ENCODE assay signal across 17 cellular contexts in genomic region chr1:184930232-184930631, GRCh38. TPM values are rescaled to one million over a fixed set of nuclear protein-coding genes. Genes with fewer than 3 reads are reported as not detected.
DNase-seq lines count a peak whose midpoint lies in the region; ATAC-seq, FAIRE-seq and TF ChIP-seq lines count a peak whose summit lies in the region.
"Had no signal": no experiment of that assay in that cellular context is flagged by ENCODE, and none has a peak within 500 bp of the region (broad histone marks: within the 10 kb centered on the region; RNA-seq: fewer than 3 reads in every experiment).

No MANE protein-coding gene starts in this region.

- no peak overlapping the region for H3K9ac ChIP-seq in GM12878 (ENCODE audit: control insufficient read depth, insufficient read depth, low read length)
- H3K9ac ChIP-seq: GM23248 had no signal

- CTCF ChIA-PET in GM12878 (lab: Yijun Ruan, JAX), result no interaction called here

- H3K4me2 ChIP-seq in GM12878 (ENCODE audit: control insufficient read depth, insufficient read depth), result no peak overlapping the region

- H3K4me3 ChIP-seq in heart left ventricle (no peak overlapping the region), GM12878 (no peak overlapping the region)
- H3K4me3 ChIP-seq: GM23248, SJCRH30, vagina had no signal

- peak; percentile 7 for FAIRE-seq in GM12878 (lab: Jason Lieb, UNC)

- peak overlapping the region; percentile 37 for H3K4me3 Mint-ChIP-seq in type B pancreatic cell
- H3K4me3 Mint-ChIP-seq: naive thymus-derived CD8-positive, alpha-beta T cell had no signal

- no TSS peak for BruUV-seq in GM12878 (replicated peaks; lab: Mats Ljungman, UMichigan)

- TF ChIP-seq POLR2A in heart left ventricle (IDR thresholded peaks at IDR 0.05), result no peak
- TF ChIP-seq POLR2A in GM12878 (IDR thresholded peaks at IDR 0.05; ENCODE audit: low read depth, low read length), result no peak

- in situ Hi-C loops in GM12878 (cut with MboI), result no loop called here

- H3K4me1 ChIP-seq in heart left ventricle, result peaks cover 0 to 54% (median 17%) of the 10 kb centered on the region in 12 donors
- no peaks in the 10 kb centered on the region for H3K4me1 ChIP-seq in GM12878 (ENCODE audit: control insufficient read depth, insufficient read depth, low read length)
- H3K4me1 ChIP-seq: SJCRH30 had no signal

- SMC1A ChIA-PET in GM12878 (lab: Charles Lee; ENCODE audit: uncharacterized antibody, unreplicated experiment), result no interaction called here

- intact Hi-C loops in heart left ventricle (cut with DNase I), result loop anchor here in 1 of 10 donors (5.0 kb wide), 1 partner anchor 48 kb away; no protein-coding TSS in a partner anchor
- intact Hi-C loops in cardiac septum (cut with DNase I), result no loop called here
- intact Hi-C loops in GM12878 (cut with micrococcal nuclease; ENCODE audit: unreplicated experiment), result no loop called here

- peaks cover 12% of the 10 kb centered on the region for H3K4me1 Mint-ChIP-seq in type B pancreatic cell (ENCODE audit: unreplicated experiment)

- peak in 3 of 4 donors; percentile 16 to 53 (median 40) for ATAC-seq in heart left ventricle
- ATAC-seq in GM12878, result no peak
- ATAC-seq in HG03571 (IDR thresholded peaks at IDR 0.05; ENCODE audit: unreplicated experiment), result no peak
- no peak for ATAC-seq in HG02885 (IDR thresholded peaks at IDR 0.05; ENCODE audit: poor library complexity, unreplicated experiment)
- ATAC-seq: naive thymus-derived CD8-positive, alpha-beta T cell had no signal

- peak overlapping the region; percentile 65 for H3K27ac Mint-ChIP-seq in type B pancreatic cell
- H3K27ac Mint-ChIP-seq: naive thymus-derived CD8-positive, alpha-beta T cell had no signal

- no peak for TF ChIP-seq RAD21 in GM12878 (IDR thresholded peaks at IDR 0.05; ENCODE audit: insufficient read depth, low read depth, low read length)

- H3K79me2 ChIP-seq in GM12878 (ENCODE audit: control insufficient read depth, insufficient read depth, low read length), result no peaks in the 10 kb centered on the region; the same call in 1 of the 2 replicates

- POLR2A ChIA-PET in GM12878 (lab: Charles Lee), result interaction anchor here (0.6 kb wide), 1 partner anchor 10 kb away, joined by 7 read pairs; no protein-coding TSS in a partner anchor

- peak overlapping the region in 7 of 12 donors; percentile 17 to 53 (median 27) for H3K27ac ChIP-seq in heart left ventricle
- H3K27ac ChIP-seq in GM12878 (ENCODE audit: control insufficient read depth, insufficient read depth), result no peak overlapping the region
- H3K27ac ChIP-seq: GM23248, SJCRH30, vagina, WERI-Rb-1 had no signal

- no peak for DNase-seq in heart left ventricle
- DNase-seq in cardiac septum (ENCODE audit: low spot score), result no peak
- DNase-seq in NCI-H2107 (lab: John Stamatoyannopoulos, UW), result peak; percentile 42
- DNase-seq in GM12878 (ENCODE audit: low read depth, low spot score), result no peak
- DNase-seq in type B pancreatic cell (ENCODE audit: extremely low spot score, unreplicated experiment), result no peak
- DNase-seq in GM19238 (ENCODE audit: insufficient read length, low spot score), result no peak
- DNase-seq: activated gamma-delta T cell treated with Interleukin-2 at 50 U/mL for 16 hours, GM23248, head of caudate nucleus, Karpas-422, left colon, SJCRH30, WERI-Rb-1 had no signal

- H3K36me3 ChIP-seq in heart left ventricle, result peaks cover 0 to 17% (median 0%) of the 10 kb centered on the region in 9 donors
- H3K36me3 ChIP-seq in GM12878 (ENCODE audit: control insufficient read depth in 2 of 2, insufficient read depth in 2 of 2, low read length in 1 of 2), result no peaks in the 10 kb centered on the region
- H3K36me3 ChIP-seq: SJCRH30, vagina, WERI-Rb-1 had no signal

- H3K27me3 ChIP-seq in heart left ventricle (no peaks in the 10 kb centered on the region), GM12878 (replicated peaks in 1 of 2; ENCODE audit: control insufficient read depth in 2 of 2, insufficient read depth in 2 of 2, low read length in 1 of 2) (no peaks in the 10 kb centered on the region)
- H3K27me3 ChIP-seq: SJCRH30, vagina had no signal

- RAD21 ChIA-PET in GM12878 (lab: Charles Lee; ENCODE audit: unreplicated experiment), result no interaction called here

- no peaks in the 10 kb centered on the region for H3K27me3 Mint-ChIP-seq in type B pancreatic cell

- no peaks in the 10 kb centered on the region for H4K20me1 ChIP-seq in GM12878 (ENCODE audit: control insufficient read depth, insufficient read depth)

- H3K9me3 ChIP-seq in heart left ventricle (peaks cover 0 to 5% (median 0%) of the 10 kb centered on the region in 12 donors), GM12878 (replicated peaks; ENCODE audit: control insufficient read depth, insufficient read depth, low read length) (no peaks in the 10 kb centered on the region; the same call in 1 of the 3 replicates)
- H3K9me3 ChIP-seq: SJCRH30, vagina had no signal

- peaks cover 18% of the 10 kb centered on the region for H3K9me3 Mint-ChIP-seq in type B pancreatic cell

- no peak overlapping the region for H2AFZ ChIP-seq in GM12878 (ENCODE audit: control insufficient read depth, low read depth, low read length)
- H2AFZ ChIP-seq: GM23248 had no signal

- no peak for TF ChIP-seq CTCF in heart left ventricle (IDR thresholded peaks at IDR 0.05)
- TF ChIP-seq CTCF in GM12878 (IDR thresholded peaks at IDR 0.05 in 2 of 3, conservative IDR thresholded peaks at IDR 0.05 in 1 of 3; ENCODE audit: control insufficient read depth in 2 of 3, extremely low read depth in 1 of 3, insufficient read depth in 1 of 3, low read depth in 3 of 3, low read length in 3 of 3), result no peak
- no peak for TF ChIP-seq CTCF in type B pancreatic cell (conservative IDR thresholded peaks at IDR 0.05)

- no peaks in the 10 kb centered on the region for H3K36me3 Mint-ChIP-seq in type B pancreatic cell

- no peak for TF ChIP-seq EP300 in GM12878 (IDR thresholded peaks at IDR 0.05; ENCODE audit: borderline replicate concordance in 1 of 2, control insufficient read depth in 1 of 2, low read depth in 2 of 2, low read length in 2 of 2)

- 41 to 60% (median 54%) methylated on average over 4 of the region's 4 CpGs for WGBS in heart left ventricle, 4 donors
- 88% methylated on average over 4 of the region's 4 CpGs for WGBS in GM12878 (ENCODE audit: insufficient coverage, insufficient replicate concordance, low lambda C conversion rate, missing lambda C conversion rate)

TF ChIP-seq in GM12878, 131 proteins besides CTCF, POLR2A, EP300 and RAD21 (continues in another document):
- no peak for TF ChIP-seq TCF3 (IDR thresholded peaks at IDR 0.05; ENCODE audit: borderline replicate concordance, insufficient read depth, low read depth, low read length)
- TF ChIP-seq YBX1 (IDR thresholded peaks at IDR 0.05), result no peak
- TF ChIP-seq ZBTB40 (IDR thresholded peaks at IDR 0.05; ENCODE audit: borderline replicate concordance), result no peak
- no peak for TF ChIP-seq TARDBP (IDR thresholded peaks at IDR 0.05; ENCODE audit: borderline replicate concordance)

RNA-seq across cellular contexts. Expression of gene NIBAN1, which starts 44.1 kb away (rescaled TPM):
- total RNA-seq in heart left ventricle (100 to 1,000 TPM; 223 to 609 (median 282) TPM), cardiac septum (351 TPM), GM12878 (2014; rRNA removed) (59.4 and 63.8 TPM in 2 replicates), GM12878 (2014; rRNA removed; fragmentation: Illumina TruSeq; extraction: Trizol) (58.9 and 59.9 TPM in 2 replicates), GM12878 (2021) (66.4 and 67.8 TPM in 2 replicates), type B pancreatic cell (ENCODE audit: low replicate concordance) (3.1 and 3.5 TPM in 2 replicates)
- polyA plus RNA-seq in heart left ventricle (100 to 1,000 TPM in 1 of 2 donors, 10 to 100 TPM in 1; 86.0 to 132 TPM), GM12878 (2011; rRNA removed) (14.0 and 14.3 TPM in 2 replicates), GM12878 (2014; fragmentation: Illumina TruSeq; extraction: Trizol) (62.3 and 69.0 TPM in 2 replicates), GM12878 (2014; fragmentation: Nextera tagmentation; extraction: Ambion mirVana) (10 to 100 TPM; 11.2 to 15.1 TPM), GM12878 (2014; rRNA removed) (40.0 and 40.9 TPM in 2 replicates), GM12878 (2016; fragmentation: Nextera tagmentation; extraction: Ambion mirVana) (10 to 100 TPM; 42.6 to 45.9 TPM)
- total RNA-seq in GM12878 (2013; cell fraction: nucleolus; rRNA removed), result 16.0 and 19.5 TPM in 2 replicates
- 11.4 TPM for polyA plus RNA-seq in GM12878 (2011; ENCODE audit: low read depth)
- 9.7 and 10.6 TPM in 2 replicates for polyA plus RNA-seq in GM12878 (2011; cell fraction: cytosol; rRNA removed)
- 9.3 and 16.1 TPM in 2 replicates for polyA plus RNA-seq in GM12878 (2011; cell fraction: nucleus; rRNA removed)
- polyA plus RNA-seq in GM12878 (2012), result 15.2 TPM in 2 replicates
- 18.1 and 19.2 TPM in 2 replicates for polyA minus RNA-seq in GM12878 (2011; rRNA and poly(A)+ RNA removed)
- 7.4 and 10.1 TPM in 2 replicates for polyA minus RNA-seq in GM12878 (2011; cell fraction: cytosol; rRNA and poly(A)+ RNA removed)
- polyA minus RNA-seq in GM12878 (2011; cell fraction: nucleus; rRNA and poly(A)+ RNA removed), result 8.0 and 15.4 TPM in 2 replicates

Comparison
In these comparisons a context has a peak if more than half of its experiments do, and no peak if none do; other contexts are left out.
1. ATAC-seq: peak in heart left ventricle (3 of 4); none in GM12878 (single experiment), HG03571 (single experiment) and HG02885 (single experiment).